Comparison of ENCODE assay signal across 8 cellular contexts in genomic region chr4:168480991-168481588, GRCh38. TPM values are rescaled to one million over a fixed set of nuclear protein-coding genes. Genes with fewer than 3 reads are reported as not detected.
DNase-seq lines count a peak whose midpoint lies in the region; ATAC-seq and TF ChIP-seq lines count a peak whose summit lies in the region.

No MANE protein-coding gene starts in this region.

- no peaks in the 10 kb centered on the region for H3K79me2 ChIP-seq in mesendoderm (ENCODE audit: control insufficient read depth, insufficient read depth, low read length)

- peak overlapping the region; percentile 76 to 95 (median 84) for H3K4me2 ChIP-seq in BLaER1 treated with 17β-estradiol and CSF1 and Interleukin-3, amounts not matched to agents 10 nM and 100 nM
- no peak overlapping the region for H3K4me2 ChIP-seq in mesendoderm (ENCODE audit: low read length)

- no peaks in the 10 kb centered on the region for H3K79me1 ChIP-seq in mesendoderm (ENCODE audit: low read length)

- peak overlapping the region; percentile 76 to 97 (median 92) for H3K27ac ChIP-seq in BLaER1 treated with 17β-estradiol and CSF1 and Interleukin-3, amounts not matched to agents 10 nM and 100 nM
- H3K27ac ChIP-seq in HL-60 (replicated peaks) (peak overlapping the region; percentile 91), SK-N-MC (peak overlapping the region; percentile 61), skeletal muscle tissue (ENCODE audit: low read depth, low read length) (peak overlapping the region; percentile 87), mesendoderm (ENCODE audit: low read depth, low read length) (no peak overlapping the region)

- no peak overlapping the region for H2BK5ac ChIP-seq in mesendoderm (ENCODE audit: low read length)

- H2BK120ac ChIP-seq in mesendoderm (ENCODE audit: low read depth, low read length): no peak overlapping the region

- H3K56ac ChIP-seq in mesendoderm (ENCODE audit: low read length): no peak overlapping the region

- H3K4ac ChIP-seq in mesendoderm (ENCODE audit: low read depth, low read length): no peak overlapping the region

- no peak overlapping the region for H2AK5ac ChIP-seq in mesendoderm (ENCODE audit: low read length)

- H3K9ac ChIP-seq in BLaER1 treated with 17β-estradiol and CSF1 and Interleukin-3, amounts not matched to agents 10 nM and 100 nM: peak overlapping the region; percentile 83 to 95 (median 91); a peak in 21 of 22 replicates
- H3K9ac ChIP-seq in SK-N-MC (ENCODE audit: insufficient read length) (peak overlapping the region; percentile 58), skeletal muscle tissue (ENCODE audit: low read depth in 1 of 3, low read length in 3 of 3) (peak overlapping the region; percentile 84 to 95 (median 87)), mesendoderm (ENCODE audit: low read length) (no peak overlapping the region)

- peak overlapping the region; percentile 66 to 88 (median 79) for H3K4me3 ChIP-seq in BLaER1 treated with 17β-estradiol and CSF1 and Interleukin-3, amounts not matched to agents 10 nM and 100 nM
- H3K4me3 ChIP-seq in HL-60 (replicated peaks; ENCODE audit: insufficient read depth, low read length) (peak overlapping the region; percentile 66), SK-N-MC (peak overlapping the region; percentile 61), astrocyte of the cerebellum (ENCODE audit: low read depth, low read length) (peak overlapping the region; percentile 61), skeletal muscle tissue (ENCODE audit: low read length in 3 of 3) (peak overlapping the region; percentile 87 to 99 (median 90)), mesendoderm (ENCODE audit: low read length) (no peak overlapping the region)

- peak; percentile 52 to 74 for DNase-seq in HL-60 (ENCODE audit: low read depth in 1 of 2, low spot score in 1 of 2)
- no peak for DNase-seq in SK-N-MC (ENCODE audit: low read depth, low spot score)
- no peak for DNase-seq in astrocyte of the cerebellum (ENCODE audit: low read depth)
- DNase-seq in hepatic stellate cell (ENCODE audit: low spot score): peak; percentile 58
- no peak for DNase-seq in mesendoderm

- H3K23ac ChIP-seq in mesendoderm (ENCODE audit: low read length): no peak overlapping the region

- no peaks in the 10 kb centered on the region for H4K20me1 ChIP-seq in BLaER1 treated with 17β-estradiol and CSF1 and Interleukin-3, amounts not matched to agents 10 nM and 100 nM

- no peak overlapping the region for H2BK15ac ChIP-seq in mesendoderm (replicated peaks; ENCODE audit: low read depth)

- H3K36me3 ChIP-seq in BLaER1 treated with 17β-estradiol and CSF1 and Interleukin-3, amounts not matched to agents 10 nM and 100 nM: no peaks in the 10 kb centered on the region
- no peaks in the 10 kb centered on the region for H3K36me3 ChIP-seq in SK-N-MC (ENCODE audit: insufficient read depth, low read length)
- H3K36me3 ChIP-seq in skeletal muscle tissue (ENCODE audit: control insufficient read depth in 3 of 3, insufficient read depth in 3 of 3, low read length in 3 of 3): no peaks in the 10 kb centered on the region
- no peaks in the 10 kb centered on the region for H3K36me3 ChIP-seq in mesendoderm (ENCODE audit: control insufficient read depth, insufficient read depth, low read length)

- no peaks in the 10 kb centered on the region; a peak in 1 of 22 replicates for H3K27me3 ChIP-seq in BLaER1 treated with 17β-estradiol and CSF1 and Interleukin-3, amounts not matched to agents 10 nM and 100 nM
- no peaks in the 10 kb centered on the region for H3K27me3 ChIP-seq in HL-60 (ENCODE audit: insufficient read depth, poor library complexity, severe bottlenecking)
- H3K27me3 ChIP-seq in skeletal muscle tissue (ENCODE audit: control insufficient read depth in 3 of 3, insufficient read depth in 3 of 3, low read length in 3 of 3): no peaks in the 10 kb centered on the region
- no peaks in the 10 kb centered on the region for H3K27me3 ChIP-seq in mesendoderm (ENCODE audit: insufficient read depth, low read length, poor library complexity)

- no peak overlapping the region for H4K5ac ChIP-seq in mesendoderm (ENCODE audit: low read length)

- no peak overlapping the region for H4K8ac ChIP-seq in mesendoderm (ENCODE audit: low read depth, low read length)

- TF ChIP-seq CTCF in HL-60 (IDR thresholded peaks at IDR 0.05; ENCODE audit: insufficient read depth, low read length) (no peak), astrocyte of the cerebellum (IDR thresholded peaks at IDR 0.05; ENCODE audit: low read depth, low read length, missing control alignments) (no peak)

- H3K9me3 ChIP-seq in BLaER1 treated with 17β-estradiol and CSF1 and Interleukin-3, amounts not matched to agents 10 nM and 100 nM (replicated peaks in 1 of 11): peaks cover 0 to 12% (median 0%) of the 10 kb centered on the region in 11 experiments; a peak in 4 of 22 replicates
- H3K9me3 ChIP-seq in SK-N-MC (ENCODE audit: low read depth, low read length): no peaks in the 10 kb centered on the region
- no peaks in the 10 kb centered on the region for H3K9me3 ChIP-seq in skeletal muscle tissue (ENCODE audit: control insufficient read depth in 3 of 3, low read length in 3 of 3)

- peaks cover 13 to 51% (median 30%) of the 10 kb centered on the region in 10 experiments for H3K4me1 ChIP-seq in BLaER1 treated with 17β-estradiol and CSF1 and Interleukin-3, amounts not matched to agents 10 nM and 100 nM
- H3K4me1 ChIP-seq in skeletal muscle tissue (ENCODE audit: control insufficient read depth in 3 of 3, insufficient read depth in 3 of 3, low read length in 3 of 3) (peaks cover 3 to 6% (median 4%) of the 10 kb centered on the region in 3 donors), mesendoderm (ENCODE audit: control insufficient read depth, low read depth, low read length) (no peaks in the 10 kb centered on the region)

- no CpG with 5 or more reads among the region's 7 CpGs for WGBS in mesendoderm (ENCODE audit: extremely low coverage, insufficient coverage, low lambda C conversion rate)

- ATAC-seq in GM19351 (IDR thresholded peaks at IDR 0.05; ENCODE audit: unreplicated experiment): peak; percentile 38

- in situ Hi-C loops in astrocyte of the cerebellum (cut with HindIII; ENCODE audit: low sequenced_read_pairs): no loop called here

- no peak overlapping the region for H3K18ac ChIP-seq in mesendoderm (ENCODE audit: low read length)

RNA-seq across cellular contexts. Expression of gene DDX60L, which starts 0.8 kb away (rescaled TPM):
- 15.7 TPM for total RNA-seq in skeletal muscle tissue
- polyA plus RNA-seq in mesendoderm (2013, experiment 1 of 2): 0.07 TPM
- polyA plus RNA-seq in mesendoderm (2013, experiment 2 of 2): 0.15 TPM

RNA-seq across cellular contexts. Expression of gene PALLD, which starts 15.8 kb away (rescaled TPM):
- 140 TPM for total RNA-seq in skeletal muscle tissue
- polyA plus RNA-seq in mesendoderm (2013, experiment 1 of 2): 6.6 TPM
- 6.9 TPM for polyA plus RNA-seq in mesendoderm (2013, experiment 2 of 2)

Comparison
In these comparisons a context has a peak if more than half of its experiments do, and no peak if none do; other contexts are left out.
1. DNase-seq: peak in HL-60 (2 of 2) and hepatic stellate cell (single experiment); none in SK-N-MC (single experiment), astrocyte of the cerebellum (single experiment) and mesendoderm (single experiment).